9 cellular contexts compared by ENCODE assay signal in the genomic region with DNA sequence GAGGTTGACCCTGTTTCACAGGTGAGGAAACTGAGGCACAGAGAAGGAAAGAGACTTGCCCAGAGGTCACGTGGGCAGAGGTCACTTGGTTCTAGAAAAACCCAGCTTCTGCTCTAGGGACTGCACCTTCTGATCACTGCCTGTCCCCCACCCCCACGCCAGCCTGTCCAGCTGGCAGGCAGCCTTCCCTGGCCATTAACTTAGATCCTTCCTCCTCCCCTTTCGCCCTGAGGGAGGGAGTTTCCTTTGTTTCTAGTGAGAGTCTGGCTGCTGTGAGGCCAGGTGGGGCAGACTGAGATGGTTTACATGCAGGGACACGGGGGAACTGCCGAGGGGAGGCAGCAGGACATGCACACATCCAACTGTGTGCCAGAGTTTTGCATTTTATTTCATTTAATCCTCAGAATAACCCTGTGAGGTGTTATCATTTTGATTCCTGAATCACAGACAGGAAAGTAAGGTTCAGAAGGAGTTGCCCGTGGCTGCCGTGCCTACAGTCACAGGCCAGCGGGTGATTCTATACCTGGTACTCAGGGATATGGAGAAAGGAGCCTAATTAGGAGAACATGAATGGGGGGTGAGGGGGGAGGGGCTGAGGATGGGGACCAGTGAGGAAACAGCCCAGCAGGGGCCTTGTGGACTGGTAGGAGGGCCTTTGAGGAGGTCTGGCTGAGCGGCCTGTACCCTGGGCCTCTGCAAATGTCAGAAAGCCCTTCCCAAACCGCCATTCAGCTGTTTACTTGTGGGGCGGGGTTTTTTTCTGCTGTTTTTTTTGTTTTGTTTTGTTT. TPM values are rescaled to one million over a fixed set of nuclear protein-coding genes. Genes with fewer than 3 reads are reported as not detected.
DNase-seq lines count a peak whose midpoint lies in the region; ATAC-seq lines count a peak whose summit lies in the region.
"Had no signal": no experiment of that assay in that cellular context is flagged by ENCODE, and none has a peak within 500 bp of the region (broad histone marks: within the 10 kb centered on the region; RNA-seq: fewer than 3 reads in every experiment).

No MANE protein-coding gene starts in this region.

- DNase-seq in NCI-H345 treated with DMSO at 0.1 percent for 48 hours (lab: John Stamatoyannopoulos, UW; ENCODE audit: unreplicated experiment) (peak; percentile 29), dermis blood vessel endothelial cell (peak; percentile 62), GF-D8 (lab: John Stamatoyannopoulos, UW) (no peak)
- DNase-seq in activated CD4-positive, CD25-positive, alpha-beta regulatory T cell (lab: John Stamatoyannopoulos, UW) = no peak
- DNase-seq: T-helper 9 cell had no signal

- no peak overlapping the region for H3K4me3 ChIP-seq in mucosa of stomach (ENCODE audit: low read length)

- H3K4me1 ChIP-seq in ES-I3 (ENCODE audit: insufficient read depth, low read length) = peaks cover 64% of the 10 kb centered on the region
- H3K4me1 ChIP-seq in mucosa of stomach (ENCODE audit: control insufficient read depth, insufficient read depth, low read length) = peaks cover 68% of the 10 kb centered on the region

- no peaks in the 10 kb centered on the region for H3K36me3 ChIP-seq in ES-I3 (ENCODE audit: insufficient read depth, low read length)
- no peaks in the 10 kb centered on the region for H3K36me3 ChIP-seq in mucosa of stomach (ENCODE audit: control insufficient read depth, insufficient read depth, low read length)

- H3K9me3 ChIP-seq in ES-I3 (ENCODE audit: control insufficient read depth, insufficient read depth, low read length) = no peaks in the 10 kb centered on the region
- H3K9me3 ChIP-seq in mucosa of stomach (ENCODE audit: control insufficient read depth, low read length) = no peaks in the 10 kb centered on the region

- H3K9ac ChIP-seq in ES-I3 (ENCODE audit: low read depth, low read length) (peak overlapping the region; percentile 13; the same call in 1 of the 2 replicates), mucosa of stomach (ENCODE audit: low read length) (peak overlapping the region; percentile 41)

- peaks cover 5% of the 10 kb centered on the region for H3K27me3 ChIP-seq in mucosa of stomach (ENCODE audit: control insufficient read depth, insufficient read depth, low read length)

- ATAC-seq in HG02938 (IDR thresholded peaks at IDR 0.05; ENCODE audit: unreplicated experiment) (no peak), HG03045 (IDR thresholded peaks at IDR 0.05; ENCODE audit: unreplicated experiment) (no peak)

RNA-seq across cellular contexts. Expression of gene FAM83F, which starts 3.4 kb away (rescaled TPM):
- total RNA-seq in dermis blood vessel endothelial cell = under 0.01 TPM in 2 replicates

RNA-seq across cellular contexts. Expression of gene TMA7B, which starts 37.9 kb away (rescaled TPM):
- total RNA-seq in dermis blood vessel endothelial cell = not detected in 2 replicates

Comparison
In these comparisons a context has a peak if more than half of its experiments do, and no peak if none do; other contexts are left out.
1. DNase-seq: peak in NCI-H345 treated with DMSO at 0.1 percent for 48 hours (single experiment) and dermis blood vessel endothelial cell (single experiment); none in activated CD4-positive, CD25-positive, alpha-beta regulatory T cell (0 of 4) and GF-D8 (single experiment).